Comparison of ENCODE assay signal across 21 cellular contexts in the genomic region with DNA sequence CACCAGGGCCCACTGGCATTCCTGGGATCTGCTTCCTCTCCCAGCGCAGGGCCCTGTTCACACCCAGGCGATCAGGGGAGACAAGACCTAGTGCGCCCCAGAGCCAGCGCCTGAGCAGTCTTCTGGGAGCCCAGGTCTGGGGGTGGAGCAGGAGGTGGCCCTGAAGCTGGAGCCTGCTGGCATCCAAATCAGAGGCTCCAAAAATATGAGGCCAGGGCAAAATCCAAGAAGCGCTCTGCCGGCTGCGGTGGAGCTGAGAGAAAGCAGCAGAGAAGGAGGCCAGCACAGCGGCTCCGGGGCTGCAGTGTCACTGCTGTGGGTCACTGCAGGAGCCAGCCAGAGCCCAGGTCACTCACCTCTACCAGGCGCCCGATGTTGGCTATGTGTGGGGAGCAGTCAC. TPM values are rescaled to one million over a fixed set of nuclear protein-coding genes. Genes with fewer than 3 reads are reported as not detected.
A peak's percentile ranks its signal among the peaks of the same experiment; 100 is the strongest.
DNase-seq lines count a peak whose midpoint lies in the region; ATAC-seq and TF ChIP-seq lines count a peak whose summit lies in the region.
"Had no signal": no experiment of that assay in that cellular context is flagged by ENCODE, and none has a peak within 500 bp of the region (broad histone marks: within the 10 kb centered on the region; RNA-seq: fewer than 3 reads in every experiment).

No MANE protein-coding gene starts in this region.

- H3K27ac ChIP-seq in breast epithelium (peak overlapping the region; percentile 25 to 50), mammary epithelial cell (ENCODE audit: insufficient read depth, low read depth, low read length) (no peak overlapping the region), gastroesophageal sphincter (peak overlapping the region in 3 of 4 donors; percentile 28 to 60 (median 59)), substantia nigra (ENCODE audit: low read depth, low read length, poor library complexity, severe bottlenecking) (peak overlapping the region; percentile 59), testis (no peak overlapping the region)
- H3K27ac ChIP-seq: BLaER1, SK-N-MC had no signal

- no peak for TF ChIP-seq CTCF in breast epithelium (IDR thresholded peaks at IDR 0.05)
- TF ChIP-seq CTCF in mammary epithelial cell (conservative IDR thresholded peaks at IDR 0.05 in 1 of 2, IDR thresholded peaks at IDR 0.05 in 1 of 2; ENCODE audit: extremely low read depth in 1 of 2, insufficient read depth in 1 of 2, low read depth in 1 of 2, low read length in 2 of 2): no peak
- TF ChIP-seq CTCF in WTC11 (IDR thresholded peaks at IDR 0.05): no peak
- TF ChIP-seq CTCF in gastroesophageal sphincter (IDR thresholded peaks at IDR 0.05): no peak
- no peak for TF ChIP-seq CTCF in testis (IDR thresholded peaks at IDR 0.05)

- H3K4me1 ChIP-seq in breast epithelium (peaks cover 4 to 6% of the 10 kb centered on the region in 2 donors), mammary epithelial cell (ENCODE audit: insufficient read depth, low read length) (no peaks in the 10 kb centered on the region), gastroesophageal sphincter (peaks cover 0 to 83% (median 24%) of the 10 kb centered on the region in 3 donors), testis (peaks cover 39% of the 10 kb centered on the region)
- H3K4me1 ChIP-seq: HAP-1 had no signal

- POLR2A ChIA-PET in WTC11 (lab: Charles Lee): no interaction called here

- DNase-seq in breast epithelium (ENCODE audit: low spot score in 2 of 2): no peak
- no peak for DNase-seq in mammary epithelial cell
- no peak for DNase-seq in WTC11 (ENCODE audit: low spot score)
- peak in 1 of 49 donors; percentile 58 for DNase-seq in substantia nigra (lab: John Stamatoyannopoulos, UW)
- no peak for DNase-seq in testis
- no peak for DNase-seq in AML-193 (lab: John Stamatoyannopoulos, UW)
- DNase-seq: activated gamma-delta T cell, KG1, MM.1S, occipital lobe had no signal

- CTCF ChIA-PET in mammary epithelial cell (lab: Charles Lee; ENCODE audit: low non-redundant PET): interaction anchor here (0.8 kb wide), 1 partner anchor 30 kb away, joined by 5 read pairs; no protein-coding TSS in a partner anchor
- CTCF ChIA-PET in WTC11 (lab: Charles Lee): interaction anchor here (0.6 to 2.8 kb wide), 12 partner anchors 8 to 438 kb away, joined by 3 to 14 read pairs (median 5); no protein-coding TSS in a partner anchor

- no peaks in the 10 kb centered on the region for H3K9me3 Mint-ChIP-seq in WTC11
- H3K9me3 Mint-ChIP-seq: mesothelial cell of epicardium; naive thymus-derived CD8-positive, alpha-beta T cell; T-helper 1 cell treated with Interleukin-12 subunit alpha and Interleukin-12 subunit beta and Interleukin-4 antibody, amounts not matched to agents 30 μg/mL and 1 μg/mL, for 36 hours; type B pancreatic cell had no signal

- no peak overlapping the region for H3K4me3 ChIP-seq in breast epithelium
- H3K4me3 ChIP-seq in mammary epithelial cell (replicated peaks in 1 of 3; ENCODE audit: insufficient read depth in 1 of 3, low read depth in 2 of 3, low read length in 3 of 3): no peak overlapping the region
- H3K4me3 ChIP-seq in gastroesophageal sphincter: no peak overlapping the region
- H3K4me3 ChIP-seq in testis: no peak overlapping the region
- H3K4me3 ChIP-seq: BLaER1, coronary artery, HAP-1, SK-N-MC, skin epidermis had no signal

- peak overlapping the region; percentile 65 for H3K27ac Mint-ChIP-seq in WTC11
- H3K27ac Mint-ChIP-seq: mesothelial cell of epicardium; T-helper 1 cell treated with Interleukin-12 subunit alpha and Interleukin-12 subunit beta and Interleukin-4 antibody, amounts not matched to agents 30 μg/mL and 1 μg/mL, for 36 hours; type B pancreatic cell had no signal

- peaks cover 12% of the 10 kb centered on the region for H3K36me3 Mint-ChIP-seq in WTC11

- no peak overlapping the region for H3K4me2 ChIP-seq in mammary epithelial cell (ENCODE audit: insufficient read depth, low read depth, low read length)
- H3K4me2 ChIP-seq: BLaER1 had no signal

- TF ChIP-seq POLR2A in breast epithelium (IDR thresholded peaks at IDR 0.05) (no peak), gastroesophageal sphincter (IDR thresholded peaks at IDR 0.05) (no peak), testis (IDR thresholded peaks at IDR 0.05) (no peak)

- 75% methylated on average over 11 of the region's 11 CpGs for WGBS in mammary epithelial cell (ENCODE audit: low coverage, missing lambda C conversion rate)
- WGBS in gastroesophageal sphincter (ENCODE audit: low coverage in 1 of 2), 2 donors: no CpG with 5 or more reads among the region's 11 CpGs
- 81 to 86% methylated on average over 9 to 11 of the region's 11 CpGs for WGBS in testis, 2 donors

- H3K9ac ChIP-seq in mammary epithelial cell (ENCODE audit: insufficient read depth, low read length): no peak overlapping the region

- no peaks in the 10 kb centered on the region for H4K20me1 ChIP-seq in mammary epithelial cell (ENCODE audit: insufficient read depth, low read length)

- ATAC-seq in WTC11: 0 out of 2 replicates have a peak, but pooled peaks have one; percentile 3
- ATAC-seq in gastroesophageal sphincter: no peak
- no peak for ATAC-seq in GM18873 (IDR thresholded peaks at IDR 0.05; ENCODE audit: low FRiP score, unreplicated experiment)

- intact Hi-C loops in breast epithelium (cut with DNase I; ENCODE audit: low total_unique reads) (loop anchor here (10.0 kb wide), 1 partner anchor 310 kb away; no protein-coding TSS in a partner anchor), mammary epithelial cell (cut with micrococcal nuclease) (loop anchor here (1.0 to 5.0 kb wide), 4 partner anchors 46 to 308 kb away; partner anchors contain the start of gene CAPZB), testis (cut with DNase I; ENCODE audit: low total_unique reads) (no loop called here)

- H3K27me3 ChIP-seq in breast epithelium (no peaks in the 10 kb centered on the region), mammary epithelial cell (ENCODE audit: insufficient read depth, low read length) (no peaks in the 10 kb centered on the region), gastroesophageal sphincter (no peaks in the 10 kb centered on the region), testis (no peaks in the 10 kb centered on the region)
- H3K27me3 ChIP-seq: BLaER1 had no signal

- H3K36me3 ChIP-seq in breast epithelium: no peaks in the 10 kb centered on the region
- peaks cover 10% of the 10 kb centered on the region for H3K36me3 ChIP-seq in mammary epithelial cell (ENCODE audit: insufficient read depth, low read length)
- H3K36me3 ChIP-seq in gastroesophageal sphincter: peaks cover 0 to 83% of the 10 kb centered on the region in 2 donors
- no peaks in the 10 kb centered on the region for H3K36me3 ChIP-seq in testis (ENCODE audit: low read depth, missing control alignments)

- in situ Hi-C loops in mammary epithelial cell (cut with MboI; ENCODE audit: low sequenced_read_pairs in 2 of 2): loop anchor here in 1 of 2 donors (5.0 kb wide), 1 partner anchor 307 kb away; no protein-coding TSS in a partner anchor

- peaks cover 14% of the 10 kb centered on the region for H3K4me1 Mint-ChIP-seq in WTC11

- H2AFZ ChIP-seq in mammary epithelial cell (ENCODE audit: low read depth, low read length): no peak overlapping the region

- H3K79me2 ChIP-seq in mammary epithelial cell (ENCODE audit: insufficient read depth, low read length): no peaks in the 10 kb centered on the region

- no peak overlapping the region for H3K4me3 Mint-ChIP-seq in WTC11
- H3K4me3 Mint-ChIP-seq: mesothelial cell of epicardium; T-helper 1 cell treated with Interleukin-12 subunit alpha and Interleukin-12 subunit beta and Interleukin-4 antibody, amounts not matched to agents 30 μg/mL and 1 μg/mL, for 36 hours; type B pancreatic cell had no signal

- no peak for TF ChIP-seq EP300 in gastroesophageal sphincter (IDR thresholded peaks at IDR 0.05)

- dilution Hi-C loops in mammary epithelial cell (cut with HindIII; ENCODE audit: low sequenced_read_pairs): loop anchor here (5.0 kb wide), 3 partner anchors 52 to 252 kb away; a partner anchor contains a TSS

- no peaks in the 10 kb centered on the region for H3K9me3 ChIP-seq in breast epithelium
- H3K9me3 ChIP-seq in mammary epithelial cell (replicated peaks; ENCODE audit: insufficient read depth, low read length): no peaks in the 10 kb centered on the region
- H3K9me3 ChIP-seq in gastroesophageal sphincter: no peaks in the 10 kb centered on the region
- no peaks in the 10 kb centered on the region for H3K9me3 ChIP-seq in testis
- H3K9me3 ChIP-seq: BLaER1, HAP-1 had no signal

- BruUV-seq in mammary epithelial cell (replicated peaks; lab: Mats Ljungman, UMichigan): no TSS peak

- no peaks in the 10 kb centered on the region for H3K27me3 Mint-ChIP-seq in WTC11 (ENCODE audit: low read depth)
- H3K27me3 Mint-ChIP-seq: naive thymus-derived CD8-positive, alpha-beta T cell; type B pancreatic cell had no signal

TF ChIP-seq in WTC11, 78 proteins besides CTCF, POLR2A, EP300 and RAD21 (continues in another document):
- TF ChIP-seq IRF2 (CRISPR knock-in tag; IDR thresholded peaks at IDR 0.05; ENCODE audit: borderline replicate concordance, low read depth) (no peak), FOXK1 (CRISPR knock-in tag; IDR thresholded peaks at IDR 0.05) (no peak)

RNA-seq across cellular contexts. Expression of gene SLC66A1, which starts 32.7 kb away (rescaled TPM):
- total RNA-seq in breast epithelium (10 to 100 TPM in 2 of 3 donors, 1 to 10 TPM in 1; 6.2 to 13.9 (median 13.1) TPM), mammary epithelial cell (10 to 100 TPM; 17.7 to 19.7 TPM), WTC11 (2021) (12.8 to 14.2 TPM (median 14.1 TPM) in 3 replicates), gastroesophageal sphincter (10 to 100 TPM in 3 of 4 donors, 1 to 10 TPM in 1; 8.1 to 12.3 (median 11.7) TPM), testis (10 to 100 TPM; 61.1 to 66.0 TPM)
- polyA plus RNA-seq in mammary epithelial cell (16.6 TPM), testis (ENCODE audit: insufficient read depth, low read depth, low replicate concordance) (27.9 TPM)
- 10.5 TPM for polyA minus RNA-seq in mammary epithelial cell

RNA-seq across cellular contexts. Expression of gene AKR7A2, which starts 32.9 kb away (rescaled TPM):
- 100 to 1,000 TPM in 1 of 3 donors, 10 to 100 TPM in 2; 65.9 to 116 (median 80.5) TPM for total RNA-seq in breast epithelium
- 10 to 100 TPM; 45.7 to 60.3 TPM for total RNA-seq in mammary epithelial cell
- polyA plus RNA-seq in mammary epithelial cell: 65.9 TPM
- 43.9 TPM for polyA minus RNA-seq in mammary epithelial cell
- 43.4 to 51.6 TPM (median 50.6 TPM) in 3 replicates for total RNA-seq in WTC11 (2021)
- total RNA-seq in gastroesophageal sphincter: 10 to 100 TPM; 58.2 to 77.2 (median 63.7) TPM
- 100 to 1,000 TPM in 1 of 2 donors, 10 to 100 TPM in 1; 83.3 to 141 TPM for total RNA-seq in testis
- 73.0 TPM for polyA plus RNA-seq in testis (ENCODE audit: insufficient read depth, low read depth, low replicate concordance)

RNA-seq across cellular contexts. Expression of gene AKR7A3, which starts 56.3 kb away (rescaled TPM):
- 1 to 10 TPM; 1.4 to 7.9 (median 5.1) TPM for total RNA-seq in breast epithelium
- total RNA-seq in mammary epithelial cell: under 1 TPM; 0.50 to 0.59 TPM
- polyA plus RNA-seq in mammary epithelial cell: 0.16 TPM
- not detected for polyA minus RNA-seq in mammary epithelial cell
- 1.3 to 1.5 TPM (median 1.5 TPM) in 3 replicates for total RNA-seq in WTC11 (2021)
- total RNA-seq in gastroesophageal sphincter: 1 to 10 TPM in 1 of 4 donors, under 1 TPM in 3; 0.27 to 1.6 (median 0.71) TPM
- 1 to 10 TPM; 6.2 to 6.5 TPM for total RNA-seq in testis
- 2.3 TPM for polyA plus RNA-seq in testis (ENCODE audit: insufficient read depth, low read depth, low replicate concordance)

Comparison
In these comparisons a context has a peak if more than half of its experiments do, and no peak if none do; other contexts are left out.
1. H3K27ac ChIP-seq: peak in breast epithelium (2 of 2), gastroesophageal sphincter (3 of 4) and substantia nigra (single experiment); none in mammary epithelial cell (single experiment) and testis (0 of 2).